9 cellular contexts compared by ENCODE assay signal in the genomic region with DNA sequence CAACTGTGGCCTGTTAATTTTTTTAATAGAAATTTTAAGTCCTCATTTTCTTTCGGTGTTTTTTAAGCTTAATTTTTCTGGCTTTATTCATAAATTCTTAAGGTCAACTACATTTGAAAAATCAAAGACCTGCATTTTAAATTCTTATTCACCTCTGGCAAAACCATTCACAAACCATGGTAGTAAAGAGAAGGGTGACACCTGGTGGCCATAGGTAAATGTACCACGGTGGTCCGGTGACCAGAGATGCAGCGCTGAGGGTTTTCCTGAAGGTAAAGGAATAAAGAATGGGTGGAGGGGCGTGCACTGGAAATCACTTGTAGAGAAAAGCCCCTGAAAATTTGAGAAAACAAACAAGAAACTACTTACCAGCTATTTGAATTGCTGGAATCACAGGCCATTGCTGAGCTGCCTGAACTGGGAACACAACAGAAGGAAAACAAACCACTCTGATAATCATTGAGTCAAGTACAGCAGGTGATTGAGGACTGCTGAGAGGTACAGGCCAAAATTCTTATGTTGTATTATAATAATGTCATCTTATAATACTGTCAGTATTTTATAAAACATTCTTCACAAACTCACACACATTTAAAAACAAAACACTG. TPM values are rescaled to one million over a fixed set of nuclear protein-coding genes. Genes with fewer than 3 reads are reported as not detected.
A peak's percentile ranks its signal among the peaks of the same experiment; 100 is the strongest.
DNase-seq lines count a peak whose midpoint lies in the region; ATAC-seq and TF ChIP-seq lines count a peak whose summit lies in the region.
"Had no signal": no experiment of that assay in that cellular context is flagged by ENCODE, and none has a peak within 500 bp of the region (broad histone marks: within the 10 kb centered on the region; RNA-seq: fewer than 3 reads in every experiment).

No MANE protein-coding gene starts in this region.

- peaks cover 12% of the 10 kb centered on the region for H3K4me1 Mint-ChIP-seq in endothelial cell (ENCODE audit: unreplicated experiment)

- CTCF ChIA-PET in HEK293T (lab: Yijun Ruan, JAX) = interaction anchor here (1.3 to 2.7 kb wide), 4 partner anchors 28 to 72 kb away, joined by 3 to 17 read pairs (median 8); no protein-coding TSS in a partner anchor

- peak; percentile 48 for DNase-seq in CMK (ENCODE audit: low read depth)
- peak; percentile 49 for DNase-seq in HEK293T (ENCODE audit: extremely low spot score)
- peak; percentile 88 for DNase-seq in NCI-H82 (lab: John Stamatoyannopoulos, UW)
- DNase-seq in activated CD8-positive, alpha-beta memory T cell treated with anti-CD3 and anti-CD28 coated beads for 24 hours = peak; percentile 80
- peak; percentile 57 for DNase-seq in endothelial cell (ENCODE audit: low spot score)
- peak; percentile 68 for DNase-seq in myocyte (ENCODE audit: low read depth)
- DNase-seq in stimulated activated naive CD4-positive, alpha-beta T cell (lab: John Stamatoyannopoulos, UW) = peak; percentile 40 to 72 (median 58)

- H3K36me3 Mint-ChIP-seq in endothelial cell (ENCODE audit: low read depth, unreplicated experiment) = no peaks in the 10 kb centered on the region
- H3K36me3 Mint-ChIP-seq: IgD-negative memory B cell had no signal

- no peak for ATAC-seq in HG03175 (IDR thresholded peaks at IDR 0.05; ENCODE audit: unreplicated experiment)

- H3K27me3 Mint-ChIP-seq in endothelial cell (ENCODE audit: unreplicated experiment) = peaks cover 5% of the 10 kb centered on the region
- H3K27me3 Mint-ChIP-seq: IgD-negative memory B cell had no signal

- peak; percentile 77 for TF ChIP-seq CTCF in endothelial cell (IDR thresholded peaks at IDR 0.05; ENCODE audit: unreplicated experiment)

- no peaks in the 10 kb centered on the region for H3K9me3 Mint-ChIP-seq in endothelial cell (ENCODE audit: unreplicated experiment)

- no peak overlapping the region for H3K4me3 Mint-ChIP-seq in endothelial cell (ENCODE audit: unreplicated experiment)

- no peak overlapping the region for H3K27ac Mint-ChIP-seq in endothelial cell (ENCODE audit: unreplicated experiment)

- POLR2A ChIA-PET in HEK293T (lab: Yijun Ruan, JAX) = interaction anchor here (1.1 to 3.0 kb wide), 3 partner anchors 41 to 66 kb away, joined by 4 to 9 read pairs (median 5); a partner anchor contains a TSS

TF ChIP-seq in HEK293T, 16 proteins besides CTCF, POLR2A, EP300 and RAD21:
- TF ChIP-seq TARDBP (IDR thresholded peaks at IDR 0.05) (no peak), SUZ12 (IDR thresholded peaks at IDR 0.05) (no peak), FOXM1 (IDR thresholded peaks at IDR 0.05; ENCODE audit: borderline replicate concordance) (no peak), ZNF384 (IDR thresholded peaks at IDR 0.05) (no peak), LEF1 (IDR thresholded peaks at IDR 0.05; ENCODE audit: borderline replicate concordance) (no peak), HDGF (IDR thresholded peaks at IDR 0.05; ENCODE audit: borderline replicate concordance) (no peak), ARNT (IDR thresholded peaks at IDR 0.05) (no peak), BHLHE40 (IDR thresholded peaks at IDR 0.05; ENCODE audit: borderline replicate concordance) (no peak), ELF4 (IDR thresholded peaks at IDR 0.05) (no peak), FOXK2 (IDR thresholded peaks at IDR 0.05) (no peak), CTBP1 (IDR thresholded peaks at IDR 0.05; ENCODE audit: borderline replicate concordance) (no peak)
- TF ChIP-seq, protein P1, sequence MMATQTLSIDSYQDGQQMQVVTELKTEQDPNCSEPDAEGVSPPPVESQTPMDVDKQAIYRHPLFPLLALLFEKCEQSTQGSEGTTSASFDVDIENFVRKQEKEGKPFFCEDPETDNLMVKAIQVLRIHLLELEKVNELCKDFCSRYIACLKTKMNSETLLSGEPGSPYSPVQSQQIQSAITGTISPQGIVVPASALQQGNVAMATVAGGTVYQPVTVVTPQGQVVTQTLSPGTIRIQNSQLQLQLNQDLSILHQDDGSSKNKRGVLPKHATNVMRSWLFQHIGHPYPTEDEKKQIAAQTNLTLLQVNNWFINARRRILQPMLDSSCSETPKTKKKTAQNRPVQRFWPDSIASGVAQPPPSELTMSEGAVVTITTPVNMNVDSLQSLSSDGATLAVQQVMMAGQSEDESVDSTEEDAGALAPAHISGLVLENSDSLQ (IDR thresholded peaks at IDR 0.05) = no peak

RNA-seq across cellular contexts. Expression of a gene that starts 10.1 kb away (rescaled TPM):
- total RNA-seq in endothelial cell (ENCODE audit: unreplicated experiment) (1.2 TPM), myocyte (3.5 and 4.4 TPM in 2 replicates)
- polyA plus RNA-seq in myocyte (2012) = 17.2 TPM
